In genomic region chr17:32609085-32609484, GRCh38 we compare ENCODE assay signal across 8 cellular contexts.
A peak's percentile ranks its signal among the peaks of the same experiment; 100 is the strongest.
DNase-seq lines count a peak whose midpoint lies in the region; ATAC-seq and TF ChIP-seq lines count a peak whose summit lies in the region.

No MANE protein-coding gene starts in this region.

- H3K36me3 Mint-ChIP-seq in activated CD4-positive, alpha-beta T cell treated with anti-CD3 and anti-CD28 coated beads, Interleukin-2, amount 10 ng/mL, durations not matched to agents 7 days and 5 days (ENCODE audit: low read depth), result no peaks in the 10 kb centered on the region

- peak; percentile 89 for ATAC-seq in Right ventricle myocardium superior (ENCODE audit: poor library complexity)
- ATAC-seq in HG02571 (IDR thresholded peaks at IDR 0.05; ENCODE audit: unreplicated experiment), result no peak
- ATAC-seq in GM21528 (IDR thresholded peaks at IDR 0.05; ENCODE audit: low FRiP score, unreplicated experiment), result no peak

- no peaks in the 10 kb centered on the region for H3K9me3 Mint-ChIP-seq in activated CD4-positive, alpha-beta T cell treated with anti-CD3 and anti-CD28 coated beads, Interleukin-2, amount 10 ng/mL, durations not matched to agents 7 days and 5 days

- H3K27me3 Mint-ChIP-seq in activated CD4-positive, alpha-beta T cell treated with anti-CD3 and anti-CD28 coated beads, Interleukin-2, amount 10 ng/mL, durations not matched to agents 7 days and 5 days, result peaks cover 2% of the 10 kb centered on the region

- intact Hi-C loops in Right ventricle myocardium superior (cut with DNase I), result loop anchor here (5.0 kb wide), 1 partner anchor 127 kb away; no protein-coding TSS in a partner anchor
- intact Hi-C loops in cardiac septum (cut with DNase I), result no loop called here
- intact Hi-C loops in spleen (cut with DNase I; ENCODE audit: low total_unique reads), result no loop called here

- 16 to 45% (median 28%) methylated on average over 7 of the region's 7 CpGs for WGBS in spleen, 5 donors

- CTCF ChIA-PET in activated CD4-positive, alpha-beta T cell treated with anti-CD3 and anti-CD28 coated beads, Interleukin-2, amount 10 ng/mL, durations not matched to agents 7 days and 5 days (lab: Charles Lee), result no interaction called here

- no peak overlapping the region for H3K27ac Mint-ChIP-seq in activated CD4-positive, alpha-beta T cell treated with anti-CD3 and anti-CD28 coated beads, Interleukin-2, amount 10 ng/mL, durations not matched to agents 7 days and 5 days

- H3K4me3 ChIP-seq in spleen, result no peak overlapping the region

- no peak for TF ChIP-seq POLR2A in spleen (IDR thresholded peaks at IDR 0.05)

- H3K27ac ChIP-seq in spleen, result peak overlapping the region in 1 of 8 donors; percentile 40

- DNase-seq in Right ventricle myocardium superior, result peak; percentile 77
- no peak for DNase-seq in cardiac septum (ENCODE audit: low spot score)
- DNase-seq in NCI-H1436 treated with DMSO at 0.1 percent for 48 hours (lab: John Stamatoyannopoulos, UW), result peak; percentile 47
- DNase-seq in activated CD4-positive, alpha-beta T cell treated with anti-CD3 and anti-CD28 coated beads, Interleukin-2, amount 10 ng/mL, durations not matched to agents 7 days and 5 days, result peak; percentile 79
- DNase-seq in effector CD4-positive, alpha-beta T cell, result peak; percentile 50
- DNase-seq in spleen, result peak; percentile 92

- H3K4me3 Mint-ChIP-seq in activated CD4-positive, alpha-beta T cell treated with anti-CD3 and anti-CD28 coated beads, Interleukin-2, amount 10 ng/mL, durations not matched to agents 7 days and 5 days, result no peak overlapping the region

- H3K9me3 ChIP-seq in spleen, result no peaks in the 10 kb centered on the region

- POLR2A ChIA-PET in activated CD4-positive, alpha-beta T cell treated with anti-CD3 and anti-CD28 coated beads, Interleukin-2, amount 10 ng/mL, durations not matched to agents 7 days and 5 days (lab: Charles Lee), result no interaction called here

- peaks cover 2% of the 10 kb centered on the region for H3K4me1 Mint-ChIP-seq in activated CD4-positive, alpha-beta T cell treated with anti-CD3 and anti-CD28 coated beads, Interleukin-2, amount 10 ng/mL, durations not matched to agents 7 days and 5 days

- peak; percentile 57 to 88 (median 77) for TF ChIP-seq CTCF in spleen (IDR thresholded peaks at IDR 0.05 in 8 of 11, conservative IDR thresholded peaks at IDR 0.05 in 3 of 11)

- H3K36me3 ChIP-seq in spleen, result peaks cover 0 to 7% (median 0%) of the 10 kb centered on the region in 6 donors

- H3K4me1 ChIP-seq in spleen, result peaks cover 0 to 11% (median 7%) of the 10 kb centered on the region in 6 donors

- no peaks in the 10 kb centered on the region for H3K27me3 ChIP-seq in spleen (replicated peaks in 1 of 7)
